ENCODE assay signal across 9 cellular contexts in the genomic region with DNA sequence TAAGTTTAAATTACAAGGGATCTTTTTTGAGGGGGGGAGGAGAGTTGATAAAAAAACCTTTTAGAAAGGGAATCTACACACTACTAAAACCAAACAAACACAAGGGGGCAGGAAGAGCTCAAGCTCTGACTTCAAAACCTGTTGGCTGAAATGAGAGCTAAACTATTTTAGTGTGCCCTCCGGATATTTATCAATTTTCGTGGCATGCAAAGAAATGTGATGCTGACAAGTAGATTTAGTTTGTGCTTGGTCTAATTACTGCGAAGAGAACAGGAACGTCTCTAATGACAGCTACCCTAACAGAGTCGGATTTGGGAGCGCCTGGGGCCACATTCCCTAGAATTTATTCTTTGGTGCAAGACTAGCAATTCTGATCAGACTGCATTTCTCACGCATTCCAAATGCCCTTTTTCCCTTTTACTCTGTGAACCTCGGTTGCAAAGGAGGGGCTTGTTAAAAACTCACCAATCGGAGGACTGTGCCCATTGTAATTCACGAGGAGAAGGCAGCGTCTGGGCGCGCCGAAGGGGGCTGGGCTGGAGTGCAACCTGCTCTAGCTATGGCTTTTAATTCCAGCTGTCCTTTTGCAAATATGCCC. TPM values are rescaled to one million over a fixed set of nuclear protein-coding genes. Genes with fewer than 3 reads are reported as not detected.
DNase-seq lines count a peak whose midpoint lies in the region; ATAC-seq and TF ChIP-seq lines count a peak whose summit lies in the region.
"Had no signal": no experiment of that assay in that cellular context is flagged by ENCODE, and none has a peak within 500 bp of the region (broad histone marks: within the 10 kb centered on the region; RNA-seq: fewer than 3 reads in every experiment).

No MANE protein-coding gene starts in this region.

- no peak overlapping the region for H3K9ac ChIP-seq in neural progenitor cell

- H2AFZ ChIP-seq in neural progenitor cell (replicated peaks), result peak overlapping the region; percentile 93

- peak; percentile 27 for DNase-seq in G401 (ENCODE audit: low spot score)
- peak; percentile 60 to 73 for DNase-seq in NCI-H526 (lab: John Stamatoyannopoulos, UW)
- DNase-seq in epithelial cell of esophagus (ENCODE audit: low read depth), result peak; percentile 52
- peak; percentile 83 for DNase-seq in neural progenitor cell (ENCODE audit: low spot score)
- no peak for DNase-seq in omental fat pad (ENCODE audit: low spot score)
- no peak for DNase-seq in aorta

- ATAC-seq in GM19455 (IDR thresholded peaks at IDR 0.05; ENCODE audit: unreplicated experiment) (no peak), omental fat pad (ENCODE audit: low FRiP score) (no peak), aorta (ENCODE audit: low FRiP score) (no peak), GM21447 (IDR thresholded peaks at IDR 0.05; ENCODE audit: unreplicated experiment) (no peak)

- H3K4me3 ChIP-seq in epithelial cell of esophagus (ENCODE audit: low read length) (peak overlapping the region; percentile 51), neural progenitor cell (peak overlapping the region; percentile 78), aorta (ENCODE audit: low read length in 2 of 2) (peak overlapping the region in 1 of 2 donors; percentile 28)

- no peaks in the 10 kb centered on the region for H3K9me3 ChIP-seq in neural progenitor cell (ENCODE audit: low read depth)
- H3K9me3 ChIP-seq in aorta (ENCODE audit: control insufficient read depth, low read length), result no peaks in the 10 kb centered on the region

- H3K27ac ChIP-seq in neural progenitor cell (peak overlapping the region; percentile 17), aorta (ENCODE audit: low read depth in 1 of 2, low read length in 2 of 2) (no peak overlapping the region)

- peak overlapping the region; percentile 96 for H3K4me2 ChIP-seq in neural progenitor cell

- H3K4me1 ChIP-seq in neural progenitor cell (peaks cover 6% of the 10 kb centered on the region), aorta (ENCODE audit: control insufficient read depth in 1 of 2, insufficient read depth in 2 of 2, low read length in 2 of 2) (no peaks in the 10 kb centered on the region)

- H3K27ac Mint-ChIP-seq in neural progenitor cell, result peak overlapping the region; percentile 10
- H3K27ac Mint-ChIP-seq: stimulated activated naive CD8-positive, alpha-beta T cell treated with anti-CD3 and anti-CD28 coated beads, Interleukin-15, Interleukin-2, amounts not matched to agents 100 ng/mL and 50 ng/mL, for 24 hours had no signal

- H3K27me3 ChIP-seq in neural progenitor cell (peaks cover 19% of the 10 kb centered on the region), aorta (ENCODE audit: control insufficient read depth in 1 of 2, insufficient read depth in 2 of 2, low read length in 1 of 2) (no peaks in the 10 kb centered on the region)

- H3K9me3 Mint-ChIP-seq in neural progenitor cell, result peaks cover 12% of the 10 kb centered on the region
- H3K9me3 Mint-ChIP-seq: stimulated activated naive CD8-positive, alpha-beta T cell treated with anti-CD3 and anti-CD28 coated beads, Interleukin-15, Interleukin-2, amounts not matched to agents 100 ng/mL and 50 ng/mL, for 24 hours had no signal

- WGBS in aorta, 2 donors, result 1% methylated on average over 14 of the region's 14 CpGs

- H3K27me3 Mint-ChIP-seq in neural progenitor cell (ENCODE audit: insufficient read depth, low read depth), result peaks cover 5% of the 10 kb centered on the region

- in situ Hi-C loops in G401 (cut with HindIII; ENCODE audit: low sequenced_read_pairs), result no loop called here

- TF ChIP-seq CTCF in epithelial cell of esophagus (IDR thresholded peaks at IDR 0.05; ENCODE audit: insufficient read depth, low read depth, low read length, missing control alignments) (peak; percentile 56), neural progenitor cell (IDR thresholded peaks at IDR 0.05) (peak; percentile 54), omental fat pad (IDR thresholded peaks at IDR 0.05) (no peak)

- H4K20me1 ChIP-seq in neural progenitor cell (ENCODE audit: low read depth), result no peaks in the 10 kb centered on the region

- H3K36me3 Mint-ChIP-seq in neural progenitor cell, result peaks cover 18% of the 10 kb centered on the region

- H3F3A ChIP-seq in neural progenitor cell (ENCODE audit: low read depth), result peaks cover 24% of the 10 kb centered on the region

- intact Hi-C loops in aorta (cut with DNase I), result no loop called here

- H3K4me1 Mint-ChIP-seq in neural progenitor cell, result peaks cover 14% of the 10 kb centered on the region

- H3K36me3 ChIP-seq in neural progenitor cell (no peaks in the 10 kb centered on the region), aorta (ENCODE audit: control insufficient read depth in 1 of 2, insufficient read depth in 2 of 2, low read length in 1 of 2) (no peaks in the 10 kb centered on the region)

- H3K79me2 ChIP-seq in neural progenitor cell (ENCODE audit: low read depth), result no peaks in the 10 kb centered on the region

- peak overlapping the region; percentile 93 for H3K4me3 Mint-ChIP-seq in neural progenitor cell
- H3K4me3 Mint-ChIP-seq: stimulated activated naive CD8-positive, alpha-beta T cell treated with anti-CD3 and anti-CD28 coated beads, Interleukin-15, Interleukin-2, amounts not matched to agents 100 ng/mL and 50 ng/mL, for 24 hours had no signal

RNA-seq across cellular contexts. Expression of gene FREM2, which starts 0.8 kb away (rescaled TPM):
- total RNA-seq in G401 (2014; rRNA removed; shearing (Covaris generic)), result under 0.01 TPM in 1 of 2 replicates, not detected in the other
- total RNA-seq in neural progenitor cell (ENCODE audit: low replicate concordance) (21.3 and 22.7 TPM in 2 replicates), omental fat pad (1 to 10 TPM in 3 of 4 donors, under 1 TPM in 1; 0.28 to 2.8 (median 1.6) TPM), aorta (under 1 TPM; 0.16 to 0.18 TPM)
- polyA plus RNA-seq in aorta, result not detected

Comparison
In these comparisons a context has a peak if more than half of its experiments do, and no peak if none do; other contexts are left out.
1. DNase-seq: peak in G401 (single experiment), NCI-H526 (2 of 2), epithelial cell of esophagus (single experiment) and neural progenitor cell (single experiment); none in omental fat pad (single experiment) and aorta (0 of 2).
2. CTCF ChIP-seq: peak in epithelial cell of esophagus (single experiment) and neural progenitor cell (single experiment); none in omental fat pad (0 of 3).